In genomic region chr6:7726416-7727149, GRCh38 we compare ENCODE assay signal across 8 cellular contexts. TPM values are rescaled to one million over a fixed set of nuclear protein-coding genes. Genes with fewer than 3 reads are reported as not detected.
DNase-seq lines count a peak whose midpoint lies in the region; ATAC-seq and TF ChIP-seq lines count a peak whose summit lies in the region.

No MANE protein-coding gene starts in this region.

- H3K36me3 ChIP-seq in SK-N-SH (replicated peaks in 1 of 2; ENCODE audit: control insufficient read depth in 1 of 2, insufficient read depth in 2 of 2, low read length in 1 of 2), result no peaks in the 10 kb centered on the region

- H3K9ac ChIP-seq in SK-N-SH, result no peak overlapping the region

- H3K27me3 Mint-ChIP-seq in osteocyte (ENCODE audit: unreplicated experiment), result peaks cover 66% of the 10 kb centered on the region

- CTCF ChIA-PET in SK-N-SH (lab: Yijun Ruan, JAX), result interaction anchor here (1.2 to 1.3 kb wide), 2 partner anchors 270 to 332 kb away, joined by 3 to 8 read pairs; no protein-coding TSS in a partner anchor

- no peaks in the 10 kb centered on the region for H4K20me1 ChIP-seq in SK-N-SH (ENCODE audit: insufficient read depth)

- H3K9me3 ChIP-seq in SK-N-SH, result no peaks in the 10 kb centered on the region

- TF ChIP-seq CTCF in SK-N-SH (IDR thresholded peaks at IDR 0.05) (no peak), fibroblast of the aortic adventitia (IDR thresholded peaks at IDR 0.05; ENCODE audit: insufficient read depth, low read length) (no peak), osteocyte (IDR thresholded peaks at IDR 0.05) (no peak)

- H3K4me3 ChIP-seq in SK-N-SH (ENCODE audit: low read depth in 2 of 2, low read length in 1 of 2) (peak overlapping the region; percentile 47 to 70), fibroblast of the aortic adventitia (ENCODE audit: low read depth, low read length) (peak overlapping the region; percentile 78)

- H3K27ac Mint-ChIP-seq in osteocyte (ENCODE audit: unreplicated experiment), result no peak overlapping the region

- no peaks in the 10 kb centered on the region for H3K9me2 ChIP-seq in SK-N-SH

- in situ Hi-C loops in G401 (cut with HindIII; ENCODE audit: low sequenced_read_pairs), result no loop called here

- peaks cover 42% of the 10 kb centered on the region for H3K27me3 ChIP-seq in SK-N-SH (ENCODE audit: insufficient read depth)

- 0% methylated on average over 14 of the region's 84 CpGs for WGBS in SK-N-SH (ENCODE audit: low lambda C conversion rate)

- H3K4me1 ChIP-seq in SK-N-SH (ENCODE audit: control insufficient read depth in 1 of 2, insufficient read depth in 2 of 2, low read depth in 1 of 2, low read length in 1 of 2), result peaks cover 7 to 8% of the 10 kb centered on the region in 2 experiments; a peak in 2 of 4 replicates

- ATAC-seq in HG02610 (IDR thresholded peaks at IDR 0.05; ENCODE audit: unreplicated experiment), result peak; percentile 7

- H3F3A ChIP-seq in SK-N-SH (replicated peaks; ENCODE audit: insufficient read depth), result no peaks in the 10 kb centered on the region

- no peaks in the 10 kb centered on the region for H3K79me2 ChIP-seq in SK-N-SH (ENCODE audit: insufficient read depth)

- no peak for TF ChIP-seq EP300 in SK-N-SH (IDR thresholded peaks at IDR 0.05; ENCODE audit: borderline replicate concordance in 1 of 2, low read depth in 1 of 2, low read length in 1 of 2)

- H3K4me3 Mint-ChIP-seq in osteocyte (ENCODE audit: unreplicated experiment), result peak overlapping the region; percentile 82

- no peaks in the 10 kb centered on the region for H3K9me3 Mint-ChIP-seq in osteocyte (ENCODE audit: unreplicated experiment)

- H3K4me1 Mint-ChIP-seq in osteocyte (ENCODE audit: unreplicated experiment), result peaks cover 25% of the 10 kb centered on the region

- POLR2A ChIA-PET in SK-N-SH (lab: Yijun Ruan, JAX), result interaction anchor here (0.5 kb wide), 1 partner anchor 9 kb away, joined by 4 read pairs; no protein-coding TSS in a partner anchor

- no peak overlapping the region for H3K27ac ChIP-seq in SK-N-SH (ENCODE audit: low read depth in 2 of 2, low read length in 1 of 2)

- no peak for TF ChIP-seq RAD21 in SK-N-SH (IDR thresholded peaks at IDR 0.05; ENCODE audit: low read length)

- DNase-seq in NCI-H2171 treated with DMSO at 0.1 percent for 48 hours (lab: John Stamatoyannopoulos, UW), result peak; percentile 22
- no peak for DNase-seq in NCI-H2171 (lab: John Stamatoyannopoulos, UW)
- peak; percentile 57 for DNase-seq in SK-N-SH
- DNase-seq in fibroblast of the aortic adventitia (ENCODE audit: low read depth), result peak; percentile 7
- DNase-seq in osteocyte (ENCODE audit: extremely low spot score, unreplicated experiment), result no peak
- DNase-seq in medulla oblongata (ENCODE audit: extremely low spot score), result no peak
- no peak for DNase-seq in G401 (ENCODE audit: low spot score)

- peak overlapping the region; percentile 97 for H3K4me2 ChIP-seq in SK-N-SH

- peak overlapping the region; percentile 72 for H2AFZ ChIP-seq in SK-N-SH (ENCODE audit: low read depth)

- H3K36me3 Mint-ChIP-seq in osteocyte (ENCODE audit: unreplicated experiment), result no peaks in the 10 kb centered on the region

TF ChIP-seq in SK-N-SH, 30 proteins besides CTCF, POLR2A, EP300 and RAD21:
- no peak for TF ChIP-seq ELF1 (IDR thresholded peaks at IDR 0.05)
- no peak for TF ChIP-seq IRF3 (IDR thresholded peaks at IDR 0.05; ENCODE audit: low read depth, low read length)
- no peak for TF ChIP-seq NRF1 (IDR thresholded peaks at IDR 0.05; ENCODE audit: low read depth, low read length)
- TF ChIP-seq NFIC (IDR thresholded peaks at IDR 0.05; ENCODE audit: borderline replicate concordance), result no peak
- no peak for TF ChIP-seq REST (IDR thresholded peaks at IDR 0.05; ENCODE audit: low read depth, low read length)
- TF ChIP-seq GATA2 (CRISPR knock-in tag; IDR thresholded peaks at IDR 0.05), result no peak
- no peak for TF ChIP-seq MXI1 (IDR thresholded peaks at IDR 0.05; ENCODE audit: low read depth, low read length)
- no peak for TF ChIP-seq FOXJ3 (CRISPR knock-in tag; IDR thresholded peaks at IDR 0.05)
- TF ChIP-seq FOSL2 (IDR thresholded peaks at IDR 0.05; ENCODE audit: borderline replicate concordance, low read depth), result no peak
- TF ChIP-seq USF2 (IDR thresholded peaks at IDR 0.05; ENCODE audit: borderline replicate concordance, low read depth, low read length), result no peak
TF ChIP-seq in SK-N-SH: peak in this region for 0.

RNA-seq across cellular contexts. Expression of gene BMP6, which starts 0.7 kb away (rescaled TPM):
- 0.03 TPM in 1 of 2 replicates, not detected in the other for polyA plus RNA-seq in SK-N-SH (2012; rRNA removed)
- polyA plus RNA-seq in SK-N-SH (2012; cell fraction: cytosol; rRNA removed), result 0.03 TPM in 2 replicates
- not detected in 2 replicates for polyA plus RNA-seq in SK-N-SH (2012; cell fraction: nucleus; rRNA removed)
- total RNA-seq in fibroblast of the aortic adventitia (ENCODE audit: low replicate concordance) (1.3 and 10.5 TPM in 2 replicates), osteocyte (not detected in 2 replicates)
- total RNA-seq in G401 (2014; rRNA removed; shearing (Covaris generic)), result 5.5 and 13.4 TPM in 2 replicates

Comparison
In these comparisons a context has a peak if more than half of its experiments do, and no peak if none do; other contexts are left out.
1. DNase-seq: peak in NCI-H2171 treated with DMSO at 0.1 percent for 48 hours (single experiment), SK-N-SH (single experiment) and fibroblast of the aortic adventitia (single experiment); none in NCI-H2171 (single experiment), osteocyte (single experiment), medulla oblongata (single experiment) and G401 (single experiment).